9 cellular contexts compared by ENCODE assay signal in genomic region chr12:8108808-8109398, GRCh38. TPM values are rescaled to one million over a fixed set of nuclear protein-coding genes. Genes with fewer than 3 reads are reported as not detected.
A peak's percentile ranks its signal among the peaks of the same experiment; 100 is the strongest.
DNase-seq lines count a peak whose midpoint lies in the region; ATAC-seq and TF ChIP-seq lines count a peak whose summit lies in the region.
"Had no signal": no experiment of that assay in that cellular context is flagged by ENCODE, and none has a peak within 500 bp of the region (broad histone marks: within the 10 kb centered on the region; RNA-seq: fewer than 3 reads in every experiment).

No MANE protein-coding gene starts in this region.

- 0 to 27% methylated on average over 1 to 3 of the region's 3 CpGs for WGBS in endodermal cell (ENCODE audit: insufficient coverage in 1 of 2, insufficient read length in 1 of 2), 2 experiments

- POLR2A ChIA-PET in Caco-2 (lab: Charles Lee), result no interaction called here

- H3K4me1 ChIP-seq in Caco-2, result no peaks in the 10 kb centered on the region
- no peaks in the 10 kb centered on the region for H3K4me1 ChIP-seq in endodermal cell (ENCODE audit: control insufficient read depth, insufficient read depth, low read length)

- H3K4me3 Mint-ChIP-seq in Caco-2 (ENCODE audit: unreplicated experiment), result no peak overlapping the region
- H3K4me3 Mint-ChIP-seq in endodermal cell, result no peak overlapping the region
- H3K4me3 Mint-ChIP-seq in mesothelial cell of epicardium, result no peak overlapping the region
- H3K4me3 Mint-ChIP-seq: activated naive CD8-positive, alpha-beta T cell had no signal

- H3K9ac ChIP-seq in endodermal cell (ENCODE audit: extremely low read depth, low read length, poor library complexity, severe bottlenecking), result no peak overlapping the region

- intact Hi-C loops in Caco-2 (cut with micrococcal nuclease; ENCODE audit: unreplicated experiment), result loop anchor here (1.0 to 2.0 kb wide), 2 partner anchors 72 to 128 kb away; no protein-coding TSS in a partner anchor

- DNase-seq in Caco-2 (peak; percentile 75 to 83), NOMO-1 treated with DMSO at 0.1 percent for 48 hours (lab: John Stamatoyannopoulos, UW; ENCODE audit: unreplicated experiment) (peak; percentile 79), endodermal cell (peak; percentile 95), mesothelial cell of epicardium (ENCODE audit: low spot score in 2 of 2, unreplicated experiment in 2 of 2) (peak; percentile 50 to 81)
- DNase-seq in activated CD8-positive, alpha-beta memory T cell treated with anti-CD3 and anti-CD28 coated beads for 4 hours (ENCODE audit: low read depth in 2 of 2), result peak; percentile 53 to 55
- peak; percentile 34 to 61 for DNase-seq in stimulated activated CD8-positive, alpha-beta memory T cell treated with anti-CD3 and anti-CD28 coated beads, Interleukin-15, amount 100 ng/mL, for 4 hours (ENCODE audit: low read depth in 2 of 2)

- H3K9me3 ChIP-seq in Caco-2, result peaks cover 4% of the 10 kb centered on the region; the same call in 1 of the 2 replicates
- peaks cover 19% of the 10 kb centered on the region for H3K9me3 ChIP-seq in endodermal cell (ENCODE audit: control insufficient read depth, low read length)

- H3K36me3 ChIP-seq in Caco-2 (ENCODE audit: control insufficient read depth, insufficient read depth, low read length) (no peaks in the 10 kb centered on the region), endodermal cell (ENCODE audit: control insufficient read depth, insufficient read depth, low read length) (no peaks in the 10 kb centered on the region)

- H3K4me3 ChIP-seq in Caco-2 (ENCODE audit: low read depth, low read length) (no peak overlapping the region), endodermal cell (ENCODE audit: low read length) (no peak overlapping the region)

- H3K9me3 Mint-ChIP-seq in Caco-2 (ENCODE audit: unreplicated experiment), result no peaks in the 10 kb centered on the region
- peaks cover 25% of the 10 kb centered on the region for H3K9me3 Mint-ChIP-seq in endodermal cell
- H3K9me3 Mint-ChIP-seq in mesothelial cell of epicardium, result peaks cover 15% of the 10 kb centered on the region

- TF ChIP-seq CTCF in Caco-2 (IDR thresholded peaks at IDR 0.05; ENCODE audit: insufficient read depth in 1 of 2, low read depth in 1 of 2, low read length in 1 of 2, severe bottlenecking in 1 of 2, unreplicated experiment in 1 of 2), result peak; percentile 99
- TF ChIP-seq CTCF in endodermal cell (conservative IDR thresholded peaks at IDR 0.05), result peak; percentile 100
- peak; percentile 95 for TF ChIP-seq CTCF in mesothelial cell of epicardium (IDR thresholded peaks at IDR 0.05; ENCODE audit: unreplicated experiment)

- H3K27ac Mint-ChIP-seq in Caco-2 (ENCODE audit: unreplicated experiment) (no peak overlapping the region), endodermal cell (no peak overlapping the region), mesothelial cell of epicardium (no peak overlapping the region)
- H3K27ac Mint-ChIP-seq: activated naive CD8-positive, alpha-beta T cell had no signal

- H3K36me3 Mint-ChIP-seq in Caco-2 (ENCODE audit: insufficient read depth, unreplicated experiment) (no peaks in the 10 kb centered on the region), endodermal cell (ENCODE audit: low read depth) (peaks cover 3% of the 10 kb centered on the region), mesothelial cell of epicardium (peaks cover 32% of the 10 kb centered on the region)

- H3K27ac ChIP-seq in endodermal cell (ENCODE audit: low read depth, low read length), result no peak overlapping the region

- H3K4me1 Mint-ChIP-seq in Caco-2 (ENCODE audit: low read depth, unreplicated experiment) (no peaks in the 10 kb centered on the region), endodermal cell (no peaks in the 10 kb centered on the region), mesothelial cell of epicardium (no peaks in the 10 kb centered on the region)

- no peaks in the 10 kb centered on the region for H3K27me3 ChIP-seq in Caco-2 (replicated peaks; ENCODE audit: control insufficient read depth, insufficient read depth, low read length)
- H3K27me3 ChIP-seq in endodermal cell (ENCODE audit: control insufficient read depth, insufficient read depth, low read length, poor library complexity, severe bottlenecking), result no peaks in the 10 kb centered on the region

- ATAC-seq in HG02852 (IDR thresholded peaks at IDR 0.05; ENCODE audit: unreplicated experiment), result peak; percentile 51
- ATAC-seq in GM21526 (IDR thresholded peaks at IDR 0.05; ENCODE audit: low FRiP score, unreplicated experiment), result no peak

- H3K27me3 Mint-ChIP-seq in Caco-2 (ENCODE audit: insufficient read depth, unreplicated experiment) (no peaks in the 10 kb centered on the region), endodermal cell (ENCODE audit: insufficient read depth) (no peaks in the 10 kb centered on the region), mesothelial cell of epicardium (ENCODE audit: low read depth) (no peaks in the 10 kb centered on the region)
- H3K27me3 Mint-ChIP-seq: activated naive CD8-positive, alpha-beta T cell had no signal

- CTCF ChIA-PET in Caco-2 (lab: Charles Lee), result interaction anchor here (0.6 to 2.8 kb wide), 3 partner anchors 16 to 129 kb away, joined by 3 to 12 read pairs (median 7); no protein-coding TSS in a partner anchor

- no TSS peak for BruUV-seq in Caco-2 (replicated peaks; lab: Mats Ljungman, UMichigan)

RNA-seq across cellular contexts. Expression of gene CLEC4A, which starts 14.5 kb away (rescaled TPM):
- 0.32 and 0.70 TPM in 2 replicates for total RNA-seq in Caco-2 (2022)
- total RNA-seq in endodermal cell, result under 1 TPM in 1 of 2 donors, not detected in 1; 0.53 TPM
- polyA plus RNA-seq in endodermal cell (2013, experiment 1 of 2), result not detected
- 1.4 TPM for polyA plus RNA-seq in endodermal cell (2013, experiment 2 of 2)
- total RNA-seq in mesothelial cell of epicardium, result 0.70 to 1.5 TPM (median 1.1 TPM) in 3 replicates

RNA-seq across cellular contexts. Expression of gene NECAP1, which starts 26.8 kb away (rescaled TPM):
- total RNA-seq in Caco-2 (2022), result 49.1 and 50.1 TPM in 2 replicates
- 10 to 100 TPM; 19.9 to 33.9 TPM for total RNA-seq in endodermal cell
- polyA plus RNA-seq in endodermal cell (2013, experiment 1 of 2), result 20.3 TPM
- 20.1 TPM for polyA plus RNA-seq in endodermal cell (2013, experiment 2 of 2)
- total RNA-seq in mesothelial cell of epicardium, result 26.1 to 31.0 TPM (median 28.7 TPM) in 3 replicates

RNA-seq across cellular contexts. Expression of gene C3AR1, which starts 42.7 kb away (rescaled TPM):
- total RNA-seq in Caco-2 (2022) (not detected in 2 replicates), endodermal cell (not detected), mesothelial cell of epicardium (not detected in 3 replicates)
- polyA plus RNA-seq in endodermal cell (2013, experiment 1 of 2), result not detected
- not detected for polyA plus RNA-seq in endodermal cell (2013, experiment 2 of 2)

RNA-seq across cellular contexts. Expression of gene ZNF705A, which starts 47.9 kb away (rescaled TPM):
- not detected in 2 replicates for total RNA-seq in Caco-2 (2022)
- not detected for total RNA-seq in endodermal cell
- not detected for polyA plus RNA-seq in endodermal cell (2013, experiment 1 of 2)
- polyA plus RNA-seq in endodermal cell (2013, experiment 2 of 2), result not detected
- total RNA-seq in mesothelial cell of epicardium, result not detected in 3 replicates
